Comparison of ENCODE assay signal across 8 cellular contexts in genomic region chr15:86839502-86839901, GRCh38.
"Had no signal": no experiment of that assay in that cellular context is flagged by ENCODE, and none has a peak within 500 bp of the region (broad histone marks: within the 10 kb centered on the region; RNA-seq: fewer than 3 reads in every experiment).

No MANE protein-coding gene starts in this region.

- H3K27ac ChIP-seq: GM23248 had no signal

- H3K36me3 ChIP-seq: HAP-1 had no signal

- H3K4me2 ChIP-seq: GM23338 had no signal

- H3K4me3 ChIP-seq: GM23248, GM23338, HAP-1 had no signal

- H3K9ac ChIP-seq: GM23248 had no signal

- H2AFZ ChIP-seq: GM23248, GM23338 had no signal

- DNase-seq: GM23248, GOT3, H7, H9, HCEC 1CT, HFFc6 had no signal
